In the genomic region with DNA sequence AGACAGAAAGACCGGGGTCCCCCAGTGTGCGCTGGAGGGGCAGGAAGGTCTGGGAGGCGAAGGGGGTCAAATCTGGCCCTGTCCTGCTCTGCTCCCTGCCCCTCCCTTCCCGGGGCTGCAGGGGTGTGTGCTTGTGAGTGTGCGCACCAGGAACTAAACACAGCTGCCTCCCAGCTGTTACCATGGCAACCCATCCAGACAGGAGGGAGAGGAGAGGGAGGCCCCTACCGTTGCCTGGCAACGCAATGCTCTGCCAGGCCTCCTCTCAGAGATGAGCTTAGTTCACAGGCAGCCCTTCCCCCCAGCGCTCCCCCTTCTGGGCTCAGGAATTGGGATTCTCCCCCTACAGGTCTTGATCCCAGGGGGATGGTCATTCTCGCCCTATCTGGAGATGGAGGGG, we compare ENCODE assay signal across 1 cellular context.
A peak's percentile ranks its signal among the peaks of the same experiment; 100 is the strongest.
TF ChIP-seq lines count a peak whose summit lies in the region.

No MANE protein-coding gene starts in this region.

TF ChIP-seq in HepG2, 621 proteins besides CTCF, POLR2A, EP300 and RAD21:
- TF ChIP-seq IRX3 (CRISPR knock-in tag; IDR thresholded peaks at IDR 0.05; ENCODE audit: borderline replicate concordance, low read depth), result no peak
- TF ChIP-seq RFX3 (CRISPR knock-in tag; IDR thresholded peaks at IDR 0.05), result peak; percentile 90
- TF ChIP-seq RFX1 (IDR thresholded peaks at IDR 0.05), result peak; percentile 91
- peak; percentile 83 for TF ChIP-seq RFX5 (IDR thresholded peaks at IDR 0.05; ENCODE audit: low read depth, low read length)
- TF ChIP-seq ZSCAN25 (CRISPR knock-in tag; IDR thresholded peaks at IDR 0.05), result peak; percentile 86; the same call in 1 of the 2 replicates
- peak; percentile 67; the same call in 1 of the 2 replicates for TF ChIP-seq TFAP4 (IDR thresholded peaks at IDR 0.05; ENCODE audit: borderline replicate concordance, low read depth)
- TF ChIP-seq NFE2L2 (IDR thresholded peaks at IDR 0.05; ENCODE audit: low read length), result no peak
- 0 out of 2 replicates have a peak, but pooled peaks have one; percentile 9 for TF ChIP-seq PCBP1 (IDR thresholded peaks at IDR 0.05; ENCODE audit: borderline replicate concordance, low read depth, low read length)
- TF ChIP-seq MXI1 (IDR thresholded peaks at IDR 0.05; ENCODE audit: borderline replicate concordance, low read depth, low read length), result peak; percentile 63; the same call in 1 of the 3 replicates
- no peak for TF ChIP-seq FOXA3 (CRISPR knock-in tag; IDR thresholded peaks at IDR 0.05)
- TF ChIP-seq KAT7 (CRISPR knock-in tag; IDR thresholded peaks at IDR 0.05; ENCODE audit: borderline replicate concordance), result no peak
- peak; percentile 80 for TF ChIP-seq RBM22 (optimal IDR thresholded peaks at IDR 0.05; ENCODE audit: low read length)
- TF ChIP-seq KDM1A (CRISPR knock-in tag; IDR thresholded peaks at IDR 0.05), result 0 out of 2 replicates have a peak, but pooled peaks have one; percentile 35
